ENCODE assay signal across 20 cellular contexts in genomic region chr19:30090963-30091362, GRCh38.
DNase-seq lines count a peak whose midpoint lies in the region; TF ChIP-seq lines count a peak whose summit lies in the region.
"Had no signal": no experiment of that assay in that cellular context is flagged by ENCODE, and none has a peak within 500 bp of the region (broad histone marks: within the 10 kb centered on the region; RNA-seq: fewer than 3 reads in every experiment).

No MANE protein-coding gene starts in this region.

- H3K27me3 Mint-ChIP-seq in neural crest cell (ENCODE audit: low read depth) (no peaks in the 10 kb centered on the region), nephron progenitor cell (ENCODE audit: low read depth, poor library complexity) (peaks cover 2% of the 10 kb centered on the region)

- intact Hi-C loops in posterior vena cava (cut with DNase I) = no loop called here

- H3K27ac ChIP-seq in VCaP = peak overlapping the region; percentile 84
- H3K27ac ChIP-seq: 22Rv1, A549, BLaER1, GM23248, HL-60 had no signal

- H3K36me3 Mint-ChIP-seq in neural crest cell (ENCODE audit: low read depth) (no peaks in the 10 kb centered on the region), nephron progenitor cell (ENCODE audit: low read depth) (no peaks in the 10 kb centered on the region)
- H3K36me3 Mint-ChIP-seq: CD14-positive monocyte; CD4-positive, alpha-beta memory T cell had no signal

- H3K4me3 Mint-ChIP-seq in neural crest cell (no peak overlapping the region), nephron progenitor cell (no peak overlapping the region)
- H3K4me3 Mint-ChIP-seq: CD14-positive monocyte; CD4-positive, alpha-beta memory T cell; HFFc6 had no signal

- H3K27ac Mint-ChIP-seq in neural crest cell (ENCODE audit: unreplicated experiment) = peak overlapping the region; percentile 86
- H3K27ac Mint-ChIP-seq in nephron progenitor cell = no peak overlapping the region
- H3K27ac Mint-ChIP-seq: CD14-positive monocyte; CD4-positive, alpha-beta memory T cell; HFFc6 had no signal

- H3K9me3 Mint-ChIP-seq in neural crest cell (no peaks in the 10 kb centered on the region), nephron progenitor cell (no peaks in the 10 kb centered on the region)
- H3K9me3 Mint-ChIP-seq: CD14-positive monocyte; CD4-positive, alpha-beta memory T cell had no signal

- H3K4me1 Mint-ChIP-seq in neural crest cell (no peaks in the 10 kb centered on the region), nephron progenitor cell (no peaks in the 10 kb centered on the region)
- H3K4me1 Mint-ChIP-seq: CD14-positive monocyte; CD4-positive, alpha-beta memory T cell had no signal

- no peak for TF ChIP-seq CTCF in VCaP (conservative IDR thresholded peaks at IDR 0.05)
- TF ChIP-seq CTCF in neural crest cell (conservative IDR thresholded peaks at IDR 0.05) = no peak
- no peak for TF ChIP-seq CTCF in nephron progenitor cell (IDR thresholded peaks at IDR 0.05)

- peak; percentile 10 for DNase-seq in activated effector memory CD4-positive, alpha-beta T cell treated with anti-CD3 and anti-CD28 coated beads, Interleukin-2, amount 50 U/mL, for 16 hours
- no peak for DNase-seq in activated effector memory CD4-positive, alpha-beta T cell treated with Interleukin-2 at 50 U/mL for 16 hours
- DNase-seq in neural crest cell (ENCODE audit: low read depth, low spot score) (no peak), posterior vena cava (ENCODE audit: low spot score) (peak; percentile 36), nucleus accumbens (lab: John Stamatoyannopoulos, UW) (no peak), GOT3 (lab: John Stamatoyannopoulos, UW) (no peak), nephron progenitor cell (no peak)
- DNase-seq: CD4-positive, alpha-beta memory T cell; DMS153; DMS79; GDM1; GM23248; HCEC 1CT; HFFc6 had no signal

Comparison
In these comparisons a context has a peak if more than half of its experiments do, and no peak if none do; other contexts are left out.
1. DNase-seq: peak in activated effector memory CD4-positive, alpha-beta T cell treated with anti-CD3 and anti-CD28 coated beads, Interleukin-2, amount 50 U/mL, for 16 hours (single experiment) and posterior vena cava (single experiment); none in activated effector memory CD4-positive, alpha-beta T cell treated with Interleukin-2 at 50 U/mL for 16 hours (single experiment), neural crest cell (single experiment), nucleus accumbens (0 of 56), GOT3 (single experiment) and nephron progenitor cell (single experiment).